ENCODE assay signal across 7 cellular contexts in genomic region chr17:3724373-3725077, GRCh38. TPM values are rescaled to one million over a fixed set of nuclear protein-coding genes. Genes with fewer than 3 reads are reported as not detected.
DNase-seq lines count a peak whose midpoint lies in the region; ATAC-seq and TF ChIP-seq lines count a peak whose summit lies in the region.

No MANE protein-coding gene starts in this region.

- peaks cover 24% of the 10 kb centered on the region for H3K4me1 Mint-ChIP-seq in GM23338

- peaks cover 44% of the 10 kb centered on the region for H3K79me2 ChIP-seq in GM23338 (replicated peaks; ENCODE audit: insufficient read depth)
- peaks cover 62% of the 10 kb centered on the region for H3K79me2 ChIP-seq in SK-N-SH (ENCODE audit: insufficient read depth)

- intact Hi-C loops in spleen (cut with DNase I; ENCODE audit: low total_unique reads), result no loop called here

- H3K4me3 ChIP-seq in GM23338, result peak overlapping the region; percentile 99
- H3K4me3 ChIP-seq in SK-N-SH (ENCODE audit: low read depth in 2 of 2, low read length in 1 of 2), result peak overlapping the region; percentile 77 to 85
- H3K4me3 ChIP-seq in gastroesophageal sphincter, result peak overlapping the region; percentile 72 to 77
- H3K4me3 ChIP-seq in spleen, result peak overlapping the region; percentile 76 to 99 (median 94)

- H3K9ac ChIP-seq in SK-N-SH, result peak overlapping the region; percentile 85

- ATAC-seq in GM23338 (peak; percentile 21), gastroesophageal sphincter (no peak), GM21360 (IDR thresholded peaks at IDR 0.05; ENCODE audit: unreplicated experiment) (no peak)

- TF ChIP-seq CTCF in GM23338 (conservative IDR thresholded peaks at IDR 0.05; ENCODE audit: low read depth in 2 of 2), result no peak
- TF ChIP-seq CTCF in SK-N-SH (IDR thresholded peaks at IDR 0.05), result no peak
- TF ChIP-seq CTCF in gastroesophageal sphincter (IDR thresholded peaks at IDR 0.05), result no peak
- TF ChIP-seq CTCF in spleen (IDR thresholded peaks at IDR 0.05 in 8 of 11, conservative IDR thresholded peaks at IDR 0.05 in 3 of 11), result no peak

- DNase-seq in GM23338 (ENCODE audit: low spot score), result peak; percentile 33
- DNase-seq in SK-N-SH, result no peak
- DNase-seq in spleen, result no peak
- DNase-seq in NOMO-1 (lab: John Stamatoyannopoulos, UW; ENCODE audit: unreplicated experiment in 2 of 2), result no peak
- no peak for DNase-seq in NCI-H2081 (lab: John Stamatoyannopoulos, UW)

- WGBS in SK-N-SH (ENCODE audit: low lambda C conversion rate), result 23% methylated on average over 20 of the region's 27 CpGs
- 76% methylated on average over 3 of the region's 27 CpGs; no CpG with 5 or more reads in 1 of the 2 donors for WGBS in gastroesophageal sphincter (ENCODE audit: low coverage in 1 of 2), 2 donors
- WGBS in spleen, 5 donors, result 20 to 38% (median 27%) methylated on average over 14 to 27 of the region's 27 CpGs

- H3K9me3 ChIP-seq in SK-N-SH, result no peaks in the 10 kb centered on the region
- H3K9me3 ChIP-seq in gastroesophageal sphincter, result no peaks in the 10 kb centered on the region
- no peaks in the 10 kb centered on the region for H3K9me3 ChIP-seq in spleen

- H4K20me1 ChIP-seq in GM23338 (replicated peaks; ENCODE audit: insufficient read depth), result peaks cover 32% of the 10 kb centered on the region
- H4K20me1 ChIP-seq in SK-N-SH (ENCODE audit: insufficient read depth), result no peaks in the 10 kb centered on the region

- no peaks in the 10 kb centered on the region; the same call in 2 of the 3 replicates for H3K9me3 Mint-ChIP-seq in GM23338

- TF ChIP-seq EP300 in SK-N-SH (IDR thresholded peaks at IDR 0.05; ENCODE audit: borderline replicate concordance in 1 of 2, low read depth in 1 of 2, low read length in 1 of 2) (no peak), gastroesophageal sphincter (IDR thresholded peaks at IDR 0.05) (no peak)

- H3F3A ChIP-seq in GM23338 (replicated peaks; ENCODE audit: low read depth) (no peaks in the 10 kb centered on the region; the same call in none of the 2 replicates), SK-N-SH (replicated peaks; ENCODE audit: insufficient read depth) (peaks cover 9% of the 10 kb centered on the region)

- peak overlapping the region; percentile 98 for H3K4me3 Mint-ChIP-seq in GM23338

- CTCF ChIA-PET in SK-N-SH (lab: Yijun Ruan, JAX), result interaction anchor here (1.0 to 8.2 kb wide), 3 partner anchors 11 to 676 kb away, joined by 4 to 97 read pairs (median 5); no protein-coding TSS in a partner anchor

- peaks cover 16% of the 10 kb centered on the region for H3K27me3 Mint-ChIP-seq in GM23338 (ENCODE audit: insufficient read depth, low read depth, poor library complexity)

- H3K27ac ChIP-seq in GM23338 (ENCODE audit: low read depth), result no peak overlapping the region; the same call in 1 of the 2 replicates
- peak overlapping the region in 1 of 2 experiments; percentile 55; a peak in 1 of 4 replicates for H3K27ac ChIP-seq in SK-N-SH (ENCODE audit: low read depth in 2 of 2, low read length in 1 of 2)
- peak overlapping the region in 1 of 4 donors; percentile 89 for H3K27ac ChIP-seq in gastroesophageal sphincter
- peak overlapping the region in 4 of 8 donors; percentile 88 to 95 (median 94) for H3K27ac ChIP-seq in spleen

- TF ChIP-seq RAD21 in SK-N-SH (IDR thresholded peaks at IDR 0.05; ENCODE audit: low read length), result no peak

- H3K9me2 ChIP-seq in GM23338 (ENCODE audit: insufficient read depth) (no peaks in the 10 kb centered on the region), SK-N-SH (no peaks in the 10 kb centered on the region)

- H3K36me3 ChIP-seq in GM23338 (ENCODE audit: insufficient read depth) (peaks cover 16% of the 10 kb centered on the region; the same call in 1 of the 2 replicates), SK-N-SH (replicated peaks in 1 of 2; ENCODE audit: control insufficient read depth in 1 of 2, insufficient read depth in 2 of 2, low read length in 1 of 2) (peaks cover under 1 to 11% of the 10 kb centered on the region in 2 experiments), gastroesophageal sphincter (peaks cover 0 to 16% of the 10 kb centered on the region in 2 donors), spleen (peaks cover 0 to 32% (median 2%) of the 10 kb centered on the region in 6 donors)

- H3K36me3 Mint-ChIP-seq in GM23338 (ENCODE audit: low read depth), result peaks cover 66% of the 10 kb centered on the region

- TF ChIP-seq POLR2A in gastroesophageal sphincter (IDR thresholded peaks at IDR 0.05) (no peak), spleen (IDR thresholded peaks at IDR 0.05) (no peak)

- H3K4me1 ChIP-seq in GM23338 (ENCODE audit: insufficient read depth) (peaks cover 18% of the 10 kb centered on the region; the same call in 1 of the 2 replicates), SK-N-SH (ENCODE audit: control insufficient read depth in 1 of 2, insufficient read depth in 2 of 2, low read depth in 1 of 2, low read length in 1 of 2) (peaks cover 18% of the 10 kb centered on the region in 2 experiments; a peak in 3 of 4 replicates), gastroesophageal sphincter (peaks cover 0 to 45% (median 24%) of the 10 kb centered on the region in 3 donors), spleen (peaks cover 32 to 79% (median 65%) of the 10 kb centered on the region in 6 donors)

- peak overlapping the region; percentile 86; the same call in 1 of the 2 replicates for H3K27ac Mint-ChIP-seq in GM23338

- peak overlapping the region; percentile 100 for H3K4me2 ChIP-seq in GM23338
- peak overlapping the region; percentile 93 for H3K4me2 ChIP-seq in SK-N-SH

- H3K27me3 ChIP-seq in GM23338 (ENCODE audit: insufficient read depth), result no peaks in the 10 kb centered on the region
- H3K27me3 ChIP-seq in SK-N-SH (ENCODE audit: insufficient read depth), result no peaks in the 10 kb centered on the region
- no peaks in the 10 kb centered on the region for H3K27me3 ChIP-seq in gastroesophageal sphincter
- no peaks in the 10 kb centered on the region for H3K27me3 ChIP-seq in spleen (replicated peaks in 1 of 7)

- H2AFZ ChIP-seq in GM23338, result peak overlapping the region; percentile 85
- H2AFZ ChIP-seq in SK-N-SH (ENCODE audit: low read depth), result peak overlapping the region; percentile 77; the same call in 1 of the 2 replicates

- POLR2A ChIA-PET in SK-N-SH (lab: Yijun Ruan, JAX), result interaction anchor here (0.7 kb wide), 1 partner anchor 13 kb away, joined by 3 read pairs; no protein-coding TSS in a partner anchor

TF ChIP-seq in SK-N-SH, 30 proteins besides CTCF, POLR2A, EP300 and RAD21:
- no peak for TF ChIP-seq FOSL2 (IDR thresholded peaks at IDR 0.05; ENCODE audit: borderline replicate concordance, low read depth)
- TF ChIP-seq FOXJ3 (CRISPR knock-in tag; IDR thresholded peaks at IDR 0.05), result no peak
- TF ChIP-seq RXRA (IDR thresholded peaks at IDR 0.05; ENCODE audit: borderline replicate concordance, low read depth), result no peak
- TF ChIP-seq SIN3A (IDR thresholded peaks at IDR 0.05; ENCODE audit: borderline replicate concordance, low read depth, low read length), result no peak
- no peak for TF ChIP-seq MEF2A (IDR thresholded peaks at IDR 0.05; ENCODE audit: borderline replicate concordance, low read depth)
- TF ChIP-seq USF1 (IDR thresholded peaks at IDR 0.05; ENCODE audit: borderline replicate concordance, low read depth), result no peak
- no peak for TF ChIP-seq SMC3 (IDR thresholded peaks at IDR 0.05; ENCODE audit: low read depth, low read length)
- no peak for TF ChIP-seq NFIC (IDR thresholded peaks at IDR 0.05; ENCODE audit: borderline replicate concordance)
- TF ChIP-seq GABPA (IDR thresholded peaks at IDR 0.05; ENCODE audit: low read depth), result no peak

RNA-seq across cellular contexts. Expression of gene HASPIN, which starts 0.8 kb away (rescaled TPM):
- 34.0 and 35.1 TPM in 2 replicates for total RNA-seq in GM23338 (2014; rRNA removed; shearing (Covaris generic))
- polyA plus RNA-seq in GM23338 (2016; fragmentation: Nextera tagmentation; extraction: Ambion mirVana) (5.8 and 6.1 TPM in 2 replicates), SK-N-SH (2012; rRNA removed) (1.2 and 1.4 TPM in 2 replicates), spleen (1 to 10 TPM in 2 of 3 donors, under 1 TPM in 1; 0.74 to 2.5 (median 1.8) TPM)
- 1.2 and 1.6 TPM in 2 replicates for polyA plus RNA-seq in SK-N-SH (2012; cell fraction: cytosol; rRNA removed)
- polyA plus RNA-seq in SK-N-SH (2012; cell fraction: nucleus; rRNA removed), result 0.55 and 0.80 TPM in 2 replicates
- total RNA-seq in gastroesophageal sphincter (under 1 TPM in 2 of 4 donors, not detected in 2; 0.13 to 0.15 TPM), spleen (1 to 10 TPM; 1.5 to 4.7 (median 2.6) TPM)

RNA-seq across cellular contexts. Expression of gene P2RX5, which starts 28.6 kb away (rescaled TPM):
- 11.6 and 13.6 TPM in 2 replicates for total RNA-seq in GM23338 (2014; rRNA removed; shearing (Covaris generic))
- 7.4 and 7.5 TPM in 2 replicates for polyA plus RNA-seq in GM23338 (2016; fragmentation: Nextera tagmentation; extraction: Ambion mirVana)
- 0.71 and 0.97 TPM in 2 replicates for polyA plus RNA-seq in SK-N-SH (2012; rRNA removed)
- 0.62 and 0.94 TPM in 2 replicates for polyA plus RNA-seq in SK-N-SH (2012; cell fraction: cytosol; rRNA removed)
- 2.0 and 2.2 TPM in 2 replicates for polyA plus RNA-seq in SK-N-SH (2012; cell fraction: nucleus; rRNA removed)
- total RNA-seq in gastroesophageal sphincter, result 1 to 10 TPM in 1 of 4 donors, under 1 TPM in 1, not detected in 2; 0.96 to 2.0 TPM
- total RNA-seq in spleen, result 100 to 1,000 TPM in 6 of 7 donors, 10 to 100 TPM in 1; 62.5 to 185 (median 143) TPM
- 100 to 1,000 TPM; 276 to 313 (median 280) TPM for polyA plus RNA-seq in spleen

RNA-seq across cellular contexts. Expression of gene EMC6, which starts 55.9 kb away (rescaled TPM):
- 27.6 and 48.0 TPM in 2 replicates for total RNA-seq in GM23338 (2014; rRNA removed; shearing (Covaris generic))
- polyA plus RNA-seq in GM23338 (2016; fragmentation: Nextera tagmentation; extraction: Ambion mirVana) (230 and 232 TPM in 2 replicates), SK-N-SH (2012; rRNA removed) (56.6 and 64.4 TPM in 2 replicates), spleen (10 to 100 TPM; 49.1 to 85.3 (median 67.9) TPM)
- polyA plus RNA-seq in SK-N-SH (2012; cell fraction: cytosol; rRNA removed), result 37.8 and 55.1 TPM in 2 replicates
- 20.0 and 20.1 TPM in 2 replicates for polyA plus RNA-seq in SK-N-SH (2012; cell fraction: nucleus; rRNA removed)
- total RNA-seq in gastroesophageal sphincter (10 to 100 TPM in 3 of 4 donors, 1 to 10 TPM in 1; 8.5 to 25.3 (median 13.8) TPM), spleen (10 to 100 TPM in 5 of 7 donors, 1 to 10 TPM in 2; 6.0 to 28.8 (median 20.0) TPM)

RNA-seq across cellular contexts. Expression of gene TAX1BP3, which starts 56.1 kb away (rescaled TPM):
- total RNA-seq in GM23338 (2014; rRNA removed; shearing (Covaris generic)), result 113 and 134 TPM in 2 replicates
- 93.0 and 98.7 TPM in 2 replicates for polyA plus RNA-seq in GM23338 (2016; fragmentation: Nextera tagmentation; extraction: Ambion mirVana)
- 165 and 192 TPM in 2 replicates for polyA plus RNA-seq in SK-N-SH (2012; rRNA removed)
- 129 and 173 TPM in 2 replicates for polyA plus RNA-seq in SK-N-SH (2012; cell fraction: cytosol; rRNA removed)
- 92.2 and 93.2 TPM in 2 replicates for polyA plus RNA-seq in SK-N-SH (2012; cell fraction: nucleus; rRNA removed)
- total RNA-seq in gastroesophageal sphincter, result 100 to 1,000 TPM in 2 of 4 donors, 10 to 100 TPM in 2; 98.5 to 172 (median 109) TPM
- total RNA-seq in spleen, result 10 to 100 TPM; 32.9 to 57.1 (median 53.5) TPM
- polyA plus RNA-seq in spleen, result 10 to 100 TPM; 35.2 to 65.7 (median 47.9) TPM
